9 cellular contexts compared by ENCODE assay signal in the genomic region with DNA sequence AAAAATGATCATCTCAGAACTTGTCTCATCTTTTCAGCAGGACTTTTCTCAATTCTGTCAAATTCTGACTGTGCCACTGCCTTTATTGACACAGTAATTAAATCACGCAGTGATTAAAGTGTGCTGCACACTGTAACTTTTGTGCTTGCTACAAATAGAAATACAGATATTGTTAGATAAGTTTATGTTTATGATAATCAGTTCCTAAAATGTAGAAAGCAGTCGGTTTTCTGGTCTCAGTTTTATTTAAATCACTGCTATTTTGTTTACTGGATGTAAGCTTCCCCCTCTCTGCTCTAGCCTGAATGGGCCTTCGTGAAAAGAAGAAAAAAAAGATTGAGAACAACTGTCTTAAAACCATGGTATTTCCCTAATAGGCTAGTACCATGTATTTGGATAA.
DNase-seq lines count a peak whose midpoint lies in the region; TF ChIP-seq lines count a peak whose summit lies in the region.
"Had no signal": no experiment of that assay in that cellular context is flagged by ENCODE, and none has a peak within 500 bp of the region (broad histone marks: within the 10 kb centered on the region; RNA-seq: fewer than 3 reads in every experiment).

No MANE protein-coding gene starts in this region.

- peaks cover 3% of the 10 kb centered on the region for H3K27me3 Mint-ChIP-seq in nephron progenitor cell (ENCODE audit: low read depth, poor library complexity)

- peaks cover 23 to 65% (median 34%) of the 10 kb centered on the region in 10 experiments for H3K4me1 ChIP-seq in BLaER1 treated with 17β-estradiol and CSF1 and Interleukin-3, amounts not matched to agents 10 nM and 100 nM
- H3K4me1 ChIP-seq in breast epithelium = peaks cover 0 to 5% of the 10 kb centered on the region in 2 donors

- H3K4me1 Mint-ChIP-seq in nephron progenitor cell = peaks cover 46% of the 10 kb centered on the region

- no peak for TF ChIP-seq POLR2A in breast epithelium (IDR thresholded peaks at IDR 0.05)

- peak overlapping the region in 7 of 11 experiments; percentile 11 to 99 (median 97); a peak in 6 of 22 replicates for H3K27ac ChIP-seq in BLaER1 treated with 17β-estradiol and CSF1 and Interleukin-3, amounts not matched to agents 10 nM and 100 nM
- H3K27ac ChIP-seq in KOPT-K1 (ENCODE audit: low read depth, low read length, poor library complexity, severe bottlenecking) (peak overlapping the region; percentile 100), breast epithelium (peak overlapping the region; percentile 96 to 98)

- no peaks in the 10 kb centered on the region; a peak in 2 of 22 replicates for H3K9me3 ChIP-seq in BLaER1 treated with 17β-estradiol and CSF1 and Interleukin-3, amounts not matched to agents 10 nM and 100 nM (replicated peaks in 1 of 11)
- H3K9me3 ChIP-seq in KOPT-K1 (ENCODE audit: insufficient read depth, low read length, poor library complexity, severe bottlenecking) (no peaks in the 10 kb centered on the region), breast epithelium (no peaks in the 10 kb centered on the region)

- no peak for DNase-seq in breast epithelium (ENCODE audit: low spot score in 2 of 2)
- no peak for DNase-seq in nephron progenitor cell
- no peak for DNase-seq in NCI-H1105 treated with DMSO at 0.1 percent for 48 hours (lab: John Stamatoyannopoulos, UW)
- no peak for DNase-seq in cerebellar nuclear complex (lab: John Stamatoyannopoulos, UW)
- DNase-seq in NCI-H524 treated with DMSO at 0.1 percent for 48 hours (lab: John Stamatoyannopoulos, UW) = no peak
- no peak for DNase-seq in NCI-H2227 (lab: John Stamatoyannopoulos, UW; ENCODE audit: unreplicated experiment)
- DNase-seq: effector CD4-positive, alpha-beta T cell had no signal

- TF ChIP-seq CTCF in breast epithelium (IDR thresholded peaks at IDR 0.05) = no peak
- TF ChIP-seq CTCF in nephron progenitor cell (IDR thresholded peaks at IDR 0.05) = no peak

- peak overlapping the region in 2 of 11 experiments; percentile 43 to 95; a peak in 3 of 22 replicates for H3K9ac ChIP-seq in BLaER1 treated with 17β-estradiol and CSF1 and Interleukin-3, amounts not matched to agents 10 nM and 100 nM

- no peaks in the 10 kb centered on the region for H4K20me1 ChIP-seq in BLaER1 treated with 17β-estradiol and CSF1 and Interleukin-3, amounts not matched to agents 10 nM and 100 nM

- intact Hi-C loops in breast epithelium (cut with DNase I; ENCODE audit: low total_unique reads) = no loop called here

- peak overlapping the region; percentile 52 for H3K4me3 Mint-ChIP-seq in nephron progenitor cell

- H3K4me2 ChIP-seq in BLaER1 treated with 17β-estradiol and CSF1 and Interleukin-3, amounts not matched to agents 10 nM and 100 nM = peak overlapping the region; percentile 20 to 87 (median 82); a peak in 17 of 22 replicates

- no peak overlapping the region for H3K4me3 ChIP-seq in BLaER1 treated with 17β-estradiol and CSF1 and Interleukin-3, amounts not matched to agents 10 nM and 100 nM
- no peak overlapping the region for H3K4me3 ChIP-seq in breast epithelium

- peaks cover 5% of the 10 kb centered on the region for H3K36me3 Mint-ChIP-seq in nephron progenitor cell (ENCODE audit: low read depth)

- peaks cover 5% of the 10 kb centered on the region for H3K9me3 Mint-ChIP-seq in nephron progenitor cell

- H3K27ac Mint-ChIP-seq in nephron progenitor cell = peak overlapping the region; percentile 100

- no peaks in the 10 kb centered on the region for H3K27me3 ChIP-seq in BLaER1 treated with 17β-estradiol and CSF1 and Interleukin-3, amounts not matched to agents 10 nM and 100 nM
- no peaks in the 10 kb centered on the region for H3K27me3 ChIP-seq in breast epithelium

- H3K36me3 ChIP-seq in BLaER1 treated with 17β-estradiol and CSF1 and Interleukin-3, amounts not matched to agents 10 nM and 100 nM = no peaks in the 10 kb centered on the region
- H3K36me3 ChIP-seq in KOPT-K1 (ENCODE audit: insufficient read depth, low read length) = no peaks in the 10 kb centered on the region
- H3K36me3 ChIP-seq in breast epithelium = no peaks in the 10 kb centered on the region
